ENCODE assay signal across 8 cellular contexts in genomic region chr1:11784993-11785769, GRCh38. TPM values are rescaled to one million over a fixed set of nuclear protein-coding genes. Genes with fewer than 3 reads are reported as not detected.
DNase-seq lines count a peak whose midpoint lies in the region; ATAC-seq, FAIRE-seq and TF ChIP-seq lines count a peak whose summit lies in the region.

No MANE protein-coding gene starts in this region.

- WGBS in stomach, 5 donors, result 2 to 11% (median 6%) methylated on average over 13 to 30 of the region's 30 CpGs

- H3K27me3 ChIP-seq in endothelial cell of umbilical vein (ENCODE audit: control insufficient read depth in 2 of 2, insufficient read depth in 2 of 2, low read length in 2 of 2) (no peaks in the 10 kb centered on the region), stomach (no peaks in the 10 kb centered on the region)

- H3K36me3 ChIP-seq in endothelial cell of umbilical vein (ENCODE audit: control insufficient read depth in 2 of 2, extremely low read depth in 1 of 2, insufficient read depth in 2 of 2, low read length in 2 of 2), result peaks cover 0 to 6% of the 10 kb centered on the region in 2 experiments
- peaks cover 0 to 9% (median 7%) of the 10 kb centered on the region in 4 donors for H3K36me3 ChIP-seq in stomach

- no peak for ATAC-seq in HG02973 (IDR thresholded peaks at IDR 0.05; ENCODE audit: unreplicated experiment)

- H3K79me2 ChIP-seq in endothelial cell of umbilical vein (ENCODE audit: control insufficient read depth, insufficient read depth, low read length), result no peaks in the 10 kb centered on the region

- TF ChIP-seq EP300 in stomach (IDR thresholded peaks at IDR 0.05), result no peak

- H3K4me3 ChIP-seq in endothelial cell of umbilical vein (replicated peaks in 1 of 3; ENCODE audit: insufficient read depth in 1 of 3, low read depth in 1 of 3, low read length in 3 of 3) (peak overlapping the region in 1 of 3 experiments; percentile 5), stomach (peak overlapping the region; percentile 18 to 35 (median 24))

- DNase-seq in DMS153 treated with DMSO at 0.1 percent for 48 hours (lab: John Stamatoyannopoulos, UW; ENCODE audit: unreplicated experiment) (peak; percentile 17), DMS153 (lab: John Stamatoyannopoulos, UW) (no peak), KBM-7 (peak; percentile 19), endothelial cell of umbilical vein (ENCODE audit: low read depth, low spot score) (peak; percentile 62), midbrain (lab: John Stamatoyannopoulos, UW) (peak; percentile 26), stomach (peak; percentile 81)
- peak; percentile 24 for DNase-seq in activated CD4-positive, alpha-beta T cell treated with anti-CD3 and anti-CD28 coated beads, Interleukin-2, amount 50 U/mL, for 1 hour

- H3K9ac ChIP-seq in endothelial cell of umbilical vein (replicated peaks; ENCODE audit: extremely low read depth, insufficient read depth, low read length), result peak overlapping the region; percentile 4

- BruUV-seq in endothelial cell of umbilical vein (replicated peaks; lab: Mats Ljungman, UMichigan), result no TSS peak

- CTCF ChIA-PET in endothelial cell of umbilical vein (lab: Charles Lee), result interaction anchor here (0.6 to 5.5 kb wide), 8 partner anchors 9 to 121 kb away, joined by 3 to 31 read pairs (median 5); partner anchors contain the start of gene FBXO6

- intact Hi-C loops in endothelial cell of umbilical vein (cut with micrococcal nuclease) (loop anchor here (1.0 kb wide), 3 partner anchors 18 to 39 kb away; no protein-coding TSS in a partner anchor), stomach (cut with DNase I; ENCODE audit: low total_unique reads) (no loop called here)

- in situ Hi-C loops in KBM-7 (cut with MboI; ENCODE audit: low pct_unique_long_range_greater_than_20kb, low sequenced_read_pairs), result no loop called here

- H3K27ac ChIP-seq in endothelial cell of umbilical vein (ENCODE audit: insufficient read depth, low read depth, low read length) (no peak overlapping the region), stomach (peak overlapping the region in 3 of 5 donors; percentile 49 to 67 (median 57))

- TF ChIP-seq POLR2A in endothelial cell of umbilical vein (IDR thresholded peaks at IDR 0.05; ENCODE audit: low read depth, low read length) (no peak), stomach (IDR thresholded peaks at IDR 0.05) (no peak)

- H3K4me2 ChIP-seq in endothelial cell of umbilical vein (ENCODE audit: insufficient read depth, low read length), result no peak overlapping the region

- no peaks in the 10 kb centered on the region for H3K9me1 ChIP-seq in endothelial cell of umbilical vein (replicated peaks; ENCODE audit: control insufficient read depth, extremely low read depth, insufficient read depth, low read length)

- H3K4me1 ChIP-seq in endothelial cell of umbilical vein (ENCODE audit: control insufficient read depth, extremely low read depth, insufficient read depth, low read length), result peaks cover 8% of the 10 kb centered on the region
- peaks cover 47 to 60% (median 57%) of the 10 kb centered on the region in 4 donors for H3K4me1 ChIP-seq in stomach

- no peaks in the 10 kb centered on the region for H3K9me3 ChIP-seq in endothelial cell of umbilical vein (replicated peaks; ENCODE audit: control insufficient read depth, insufficient read depth, low read length)
- no peaks in the 10 kb centered on the region for H3K9me3 ChIP-seq in stomach

- dilution Hi-C loops in endothelial cell of umbilical vein (cut with MboI; ENCODE audit: extremely low pct_ligation_motif_present, low sequenced_read_pairs), result no loop called here

- H2AFZ ChIP-seq in endothelial cell of umbilical vein (ENCODE audit: low read depth, low read length), result peak overlapping the region; percentile 17

- TF ChIP-seq CTCF in endothelial cell of umbilical vein (IDR thresholded peaks at IDR 0.05; ENCODE audit: extremely low read depth in 1 of 2, insufficient read depth in 1 of 2, low read depth in 1 of 2, low read length in 2 of 2) (peak; percentile 95), stomach (IDR thresholded peaks at IDR 0.05) (peak in 5 of 7 experiments; percentile 71 to 91 (median 75))

- POLR2A ChIA-PET in endothelial cell of umbilical vein (lab: Charles Lee), result interaction anchor here (0.8 kb wide), 1 partner anchor 123 kb away, joined by 3 read pairs; no protein-coding TSS in a partner anchor

- H4K20me1 ChIP-seq in endothelial cell of umbilical vein (replicated peaks; ENCODE audit: control insufficient read depth, extremely low read depth, insufficient read depth, low read length), result no peaks in the 10 kb centered on the region

- peak; percentile 59 for FAIRE-seq in endothelial cell of umbilical vein (lab: Jason Lieb, UNC)

TF ChIP-seq in endothelial cell of umbilical vein, 7 proteins besides CTCF, POLR2A, EP300 and RAD21:
- TF ChIP-seq JUN (IDR thresholded peaks at IDR 0.05; ENCODE audit: borderline replicate concordance, insufficient read depth, insufficient read length, low read depth) (no peak), FOS (IDR thresholded peaks at IDR 0.05; ENCODE audit: borderline replicate concordance, insufficient read depth, low read length) (no peak), POLR2AphosphoS5 (IDR thresholded peaks at IDR 0.05; ENCODE audit: insufficient read depth, low read depth, low read length) (no peak), EZH2 (IDR thresholded peaks at IDR 0.05; ENCODE audit: borderline replicate concordance, low read depth, low read length, severe bottlenecking) (no peak), MYC (IDR thresholded peaks at IDR 0.05; ENCODE audit: low read depth, low read length) (no peak), GATA2 (IDR thresholded peaks at IDR 0.05; ENCODE audit: insufficient read depth, insufficient read length, low read depth, low read length) (no peak)
TF ChIP-seq in endothelial cell of umbilical vein: peak in this region for 0.

RNA-seq across cellular contexts. Expression of gene MTHFR, which starts 20.6 kb away (rescaled TPM):
- total RNA-seq in endothelial cell of umbilical vein (25.3 and 26.5 TPM in 2 replicates), stomach (100 to 1,000 TPM in 2 of 5 donors, 10 to 100 TPM in 3; 42.0 to 171 (median 75.6) TPM)
- polyA plus RNA-seq in endothelial cell of umbilical vein (13.8 and 14.8 TPM in 2 replicates), stomach (1 to 10 TPM; 5.3 to 8.9 (median 5.5) TPM)
- 7.7 and 9.8 TPM in 2 replicates for polyA plus RNA-seq in endothelial cell of umbilical vein (2011; cell fraction: cytosol; rRNA removed)
- polyA plus RNA-seq in endothelial cell of umbilical vein (2011; cell fraction: nucleus; rRNA removed), result 31.6 and 36.9 TPM in 2 replicates
- 5.9 and 6.5 TPM in 2 replicates for polyA plus RNA-seq in endothelial cell of umbilical vein (2012)
- 40.9 and 44.9 TPM in 2 replicates for polyA minus RNA-seq in endothelial cell of umbilical vein
- polyA minus RNA-seq in endothelial cell of umbilical vein (2011; cell fraction: cytosol; rRNA and poly(A)+ RNA removed), result 13.4 TPM
- polyA minus RNA-seq in endothelial cell of umbilical vein (2011; cell fraction: nucleus; rRNA and poly(A)+ RNA removed), result 32.1 and 46.5 TPM in 2 replicates

RNA-seq across cellular contexts. Expression of gene CLCN6, which starts 20.8 kb away (rescaled TPM):
- total RNA-seq in endothelial cell of umbilical vein, result 41.2 and 43.3 TPM in 2 replicates
- polyA plus RNA-seq in endothelial cell of umbilical vein, result 17.7 and 20.4 TPM in 2 replicates
- polyA plus RNA-seq in endothelial cell of umbilical vein (2011; cell fraction: cytosol; rRNA removed), result 9.3 and 11.3 TPM in 2 replicates
- polyA plus RNA-seq in endothelial cell of umbilical vein (2011; cell fraction: nucleus; rRNA removed), result 77.2 and 91.1 TPM in 2 replicates
- 9.6 and 12.6 TPM in 2 replicates for polyA plus RNA-seq in endothelial cell of umbilical vein (2012)
- 40.5 and 45.3 TPM in 2 replicates for polyA minus RNA-seq in endothelial cell of umbilical vein
- polyA minus RNA-seq in endothelial cell of umbilical vein (2011; cell fraction: cytosol; rRNA and poly(A)+ RNA removed), result 2.8 TPM
- 43.1 and 47.0 TPM in 2 replicates for polyA minus RNA-seq in endothelial cell of umbilical vein (2011; cell fraction: nucleus; rRNA and poly(A)+ RNA removed)
- total RNA-seq in stomach, result 10 to 100 TPM in 4 of 5 donors, 1 to 10 TPM in 1; 4.9 to 49.6 (median 14.6) TPM
- 1 to 10 TPM; 4.1 to 6.2 (median 4.1) TPM for polyA plus RNA-seq in stomach

RNA-seq across cellular contexts. Expression of gene C1orf167, which starts 23.2 kb away (rescaled TPM):
- total RNA-seq in endothelial cell of umbilical vein, result not detected in 2 replicates
- not detected in 2 replicates for polyA plus RNA-seq in endothelial cell of umbilical vein
- polyA plus RNA-seq in endothelial cell of umbilical vein (2011; cell fraction: cytosol; rRNA removed), result 0.04 and 0.10 TPM in 2 replicates
- polyA plus RNA-seq in endothelial cell of umbilical vein (2011; cell fraction: nucleus; rRNA removed), result not detected in 2 replicates
- 1.1 TPM in 1 of 2 replicates, not detected in the other for polyA plus RNA-seq in endothelial cell of umbilical vein (2012)
- polyA minus RNA-seq in endothelial cell of umbilical vein, result not detected in 2 replicates
- not detected for polyA minus RNA-seq in endothelial cell of umbilical vein (2011; cell fraction: cytosol; rRNA and poly(A)+ RNA removed)
- polyA minus RNA-seq in endothelial cell of umbilical vein (2011; cell fraction: nucleus; rRNA and poly(A)+ RNA removed), result not detected in 2 replicates
- 1 to 10 TPM in 1 of 5 donors, not detected in 4; 1.6 TPM for total RNA-seq in stomach
- polyA plus RNA-seq in stomach, result 1 to 10 TPM in 2 of 3 donors, not detected in 1; 2.0 to 4.7 TPM

RNA-seq across cellular contexts. Expression of gene AGTRAP, which starts 49.2 kb away (rescaled TPM):
- total RNA-seq in endothelial cell of umbilical vein (40.3 and 41.6 TPM in 2 replicates), stomach (10 to 100 TPM in 4 of 5 donors, 1 to 10 TPM in 1; 4.1 to 76.3 (median 21.6) TPM)
- polyA plus RNA-seq in endothelial cell of umbilical vein (101 and 145 TPM in 2 replicates), stomach (10 to 100 TPM; 27.8 to 60.3 (median 32.6) TPM)
- 44.2 and 64.4 TPM in 2 replicates for polyA plus RNA-seq in endothelial cell of umbilical vein (2011; cell fraction: cytosol; rRNA removed)
- 38.2 and 43.8 TPM in 2 replicates for polyA plus RNA-seq in endothelial cell of umbilical vein (2011; cell fraction: nucleus; rRNA removed)
- polyA plus RNA-seq in endothelial cell of umbilical vein (2012), result 29.8 and 42.6 TPM in 2 replicates
- 21.8 and 27.8 TPM in 2 replicates for polyA minus RNA-seq in endothelial cell of umbilical vein
- 44.4 TPM for polyA minus RNA-seq in endothelial cell of umbilical vein (2011; cell fraction: cytosol; rRNA and poly(A)+ RNA removed)
- polyA minus RNA-seq in endothelial cell of umbilical vein (2011; cell fraction: nucleus; rRNA and poly(A)+ RNA removed), result 9.5 and 12.6 TPM in 2 replicates
